Comparison of ENCODE assay signal across 1 cellular context in the genomic region with DNA sequence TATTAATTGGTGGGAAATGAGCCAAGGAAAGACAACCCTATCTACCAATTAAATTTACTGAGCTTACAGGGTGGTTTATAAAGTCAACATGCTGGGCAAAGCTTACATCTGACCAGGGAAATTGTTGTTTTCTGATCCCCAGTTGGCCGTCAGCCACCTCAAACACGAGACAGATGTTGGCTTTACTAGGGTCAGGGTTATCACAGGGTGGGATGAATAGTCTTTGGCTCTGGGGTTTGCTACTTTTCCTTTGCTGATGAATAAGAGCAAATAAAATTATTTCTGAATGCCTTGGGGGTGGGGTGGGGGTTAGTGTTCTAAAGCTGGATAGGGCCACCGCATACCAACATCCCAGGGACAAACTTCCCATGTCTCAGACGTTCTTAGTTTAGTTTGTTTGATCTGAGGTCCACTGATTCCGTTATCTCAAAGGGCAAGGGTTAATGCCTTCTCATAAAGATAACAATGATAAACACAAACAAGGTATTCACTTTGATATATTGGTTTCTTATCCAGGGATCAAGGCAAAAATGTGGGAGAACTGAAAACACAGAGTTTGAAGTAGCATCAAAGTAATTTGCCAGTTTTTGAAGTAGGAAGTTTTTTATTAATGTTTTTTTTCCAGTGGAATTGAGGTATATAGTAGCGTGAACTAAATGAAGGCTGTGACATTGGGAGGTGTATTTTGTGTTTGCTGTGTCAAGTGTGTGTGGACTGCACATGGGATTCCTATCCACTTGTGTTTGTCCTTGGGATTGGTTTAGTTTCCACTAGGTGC.
A peak's percentile ranks its signal among the peaks of the same experiment; 100 is the strongest.
TF ChIP-seq lines count a peak whose summit lies in the region.

No MANE protein-coding gene starts in this region.

TF ChIP-seq in HepG2, 621 proteins besides CTCF, POLR2A, EP300 and RAD21 (continued from another document and continues in another):
- TF ChIP-seq, protein P1, sequence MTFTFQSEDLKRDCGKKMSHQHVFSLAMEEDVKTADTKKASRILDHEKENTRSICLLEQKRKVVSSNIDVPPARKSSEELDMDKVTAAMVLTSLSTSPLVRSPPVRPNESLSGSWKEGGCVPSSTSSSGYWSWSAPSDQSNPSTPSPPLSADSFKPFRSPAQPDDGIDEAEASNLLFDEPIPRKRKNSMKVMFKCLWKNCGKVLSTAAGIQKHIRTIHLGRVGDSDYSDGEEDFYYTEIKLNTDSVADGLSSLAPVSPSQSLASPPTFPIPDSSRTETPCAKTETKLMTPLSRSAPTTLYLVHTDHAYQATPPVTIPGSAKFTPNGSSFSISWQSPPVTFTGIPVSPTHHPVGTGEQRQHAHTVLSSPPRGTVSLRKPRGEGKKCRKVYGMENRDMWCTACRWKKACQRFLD (CRISPR knock-in tag; IDR thresholded peaks at IDR 0.05; ENCODE audit: borderline replicate concordance): no peak
- TF ChIP-seq ZNF777 (CRISPR knock-in tag; IDR thresholded peaks at IDR 0.05): no peak
- TF ChIP-seq ZNF326 (CRISPR knock-in tag; IDR thresholded peaks at IDR 0.05; ENCODE audit: borderline replicate concordance): no peak
- no peak for TF ChIP-seq ZNF329 (CRISPR knock-in tag; IDR thresholded peaks at IDR 0.05; ENCODE audit: low read depth)
- TF ChIP-seq HMG20B (CRISPR knock-in tag; conservative IDR thresholded peaks at IDR 0.05): peak; percentile 92
- peak; percentile 82 for TF ChIP-seq HDAC1 (CRISPR knock-in tag; IDR thresholded peaks at IDR 0.05)
- TF ChIP-seq SMAD9 (CRISPR knock-in tag; IDR thresholded peaks at IDR 0.05): no peak
- TF ChIP-seq ZNF563 (CRISPR knock-in tag; IDR thresholded peaks at IDR 0.05): no peak
- TF ChIP-seq, protein P2, sequence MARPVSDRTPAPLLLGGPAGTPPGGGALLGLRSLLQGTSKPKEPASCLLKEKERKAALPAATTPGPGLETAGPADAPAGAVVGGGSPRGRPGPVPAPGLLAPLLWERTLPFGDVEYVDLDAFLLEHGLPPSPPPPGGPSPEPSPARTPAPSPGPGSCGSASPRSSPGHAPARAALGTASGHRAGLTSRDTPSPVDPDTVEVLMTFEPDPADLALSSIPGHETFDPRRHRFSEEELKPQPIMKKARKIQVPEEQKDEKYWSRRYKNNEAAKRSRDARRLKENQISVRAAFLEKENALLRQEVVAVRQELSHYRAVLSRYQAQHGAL (CRISPR knock-in tag; IDR thresholded peaks at IDR 0.05; ENCODE audit: not compliant biosample characterization): no peak
- TF ChIP-seq HES4 (CRISPR knock-in tag; IDR thresholded peaks at IDR 0.05; ENCODE audit: borderline replicate concordance): no peak
- TF ChIP-seq NCOA2 (CRISPR knock-in tag; IDR thresholded peaks at IDR 0.05): peak; percentile 100
- no peak for TF ChIP-seq CEBPB (IDR thresholded peaks at IDR 0.05; ENCODE audit: borderline replicate concordance, low read depth, low read length)
- no peak for TF ChIP-seq KLF12 (CRISPR knock-in tag; IDR thresholded peaks at IDR 0.05; ENCODE audit: borderline replicate concordance)
- TF ChIP-seq ATM (IDR thresholded peaks at IDR 0.05; ENCODE audit: borderline replicate concordance): no peak
- TF ChIP-seq RFX1 (IDR thresholded peaks at IDR 0.05): no peak
- TF ChIP-seq, protein P3, sequence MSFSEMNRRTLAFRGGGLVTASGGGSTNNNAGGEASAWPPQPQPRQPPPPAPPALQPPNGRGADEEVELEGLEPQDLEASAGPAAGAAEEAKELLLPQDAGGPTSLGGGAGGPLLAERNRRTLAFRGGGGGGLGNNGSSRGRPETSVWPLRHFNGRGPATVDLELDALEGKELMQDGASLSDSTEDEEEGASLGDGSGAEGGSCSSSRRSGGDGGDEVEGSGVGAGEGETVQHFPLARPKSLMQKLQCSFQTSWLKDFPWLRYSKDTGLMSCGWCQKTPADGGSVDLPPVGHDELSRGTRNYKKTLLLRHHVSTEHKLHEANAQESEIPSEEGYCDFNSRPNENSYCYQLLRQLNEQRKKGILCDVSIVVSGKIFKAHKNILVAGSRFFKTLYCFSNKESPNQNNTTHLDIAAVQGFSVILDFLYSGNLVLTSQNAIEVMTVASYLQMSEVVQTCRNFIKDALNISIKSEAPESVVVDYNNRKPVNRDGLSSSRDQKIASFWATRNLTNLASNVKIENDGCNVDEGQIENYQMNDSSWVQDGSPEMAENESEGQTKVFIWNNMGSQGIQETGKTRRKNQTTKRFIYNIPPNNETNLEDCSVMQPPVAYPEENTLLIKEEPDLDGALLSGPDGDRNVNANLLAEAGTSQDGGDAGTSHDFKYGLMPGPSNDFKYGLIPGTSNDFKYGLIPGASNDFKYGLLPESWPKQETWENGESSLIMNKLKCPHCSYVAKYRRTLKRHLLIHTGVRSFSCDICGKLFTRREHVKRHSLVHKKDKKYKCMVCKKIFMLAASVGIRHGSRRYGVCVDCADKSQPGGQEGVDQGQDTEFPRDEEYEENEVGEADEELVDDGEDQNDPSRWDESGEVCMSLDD (CRISPR knock-in tag; IDR thresholded peaks at IDR 0.05; ENCODE audit: borderline replicate concordance): 0 out of 2 replicates have a peak, but pooled peaks have one; percentile 27
- TF ChIP-seq NBN (conservative IDR thresholded peaks at IDR 0.05): no peak
- TF ChIP-seq MEF2D (CRISPR knock-in tag; IDR thresholded peaks at IDR 0.05): 0 out of 2 replicates have a peak, but pooled peaks have one; percentile 61
- peak; percentile 99 for TF ChIP-seq NCOR1 (IDR thresholded peaks at IDR 0.05; ENCODE audit: borderline replicate concordance, low read length)
- TF ChIP-seq, protein P4, sequence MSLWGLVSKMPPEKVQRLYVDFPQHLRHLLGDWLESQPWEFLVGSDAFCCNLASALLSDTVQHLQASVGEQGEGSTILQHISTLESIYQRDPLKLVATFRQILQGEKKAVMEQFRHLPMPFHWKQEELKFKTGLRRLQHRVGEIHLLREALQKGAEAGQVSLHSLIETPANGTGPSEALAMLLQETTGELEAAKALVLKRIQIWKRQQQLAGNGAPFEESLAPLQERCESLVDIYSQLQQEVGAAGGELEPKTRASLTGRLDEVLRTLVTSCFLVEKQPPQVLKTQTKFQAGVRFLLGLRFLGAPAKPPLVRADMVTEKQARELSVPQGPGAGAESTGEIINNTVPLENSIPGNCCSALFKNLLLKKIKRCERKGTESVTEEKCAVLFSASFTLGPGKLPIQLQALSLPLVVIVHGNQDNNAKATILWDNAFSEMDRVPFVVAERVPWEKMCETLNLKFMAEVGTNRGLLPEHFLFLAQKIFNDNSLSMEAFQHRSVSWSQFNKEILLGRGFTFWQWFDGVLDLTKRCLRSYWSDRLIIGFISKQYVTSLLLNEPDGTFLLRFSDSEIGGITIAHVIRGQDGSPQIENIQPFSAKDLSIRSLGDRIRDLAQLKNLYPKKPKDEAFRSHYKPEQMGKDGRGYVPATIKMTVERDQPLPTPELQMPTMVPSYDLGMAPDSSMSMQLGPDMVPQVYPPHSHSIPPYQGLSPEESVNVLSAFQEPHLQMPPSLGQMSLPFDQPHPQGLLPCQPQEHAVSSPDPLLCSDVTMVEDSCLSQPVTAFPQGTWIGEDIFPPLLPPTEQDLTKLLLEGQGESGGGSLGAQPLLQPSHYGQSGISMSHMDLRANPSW (CRISPR knock-in tag; IDR thresholded peaks at IDR 0.05; ENCODE audit: borderline replicate concordance): 0 out of 2 replicates have a peak, but pooled peaks have one; percentile 34
- TF ChIP-seq PHF21A (CRISPR knock-in tag; IDR thresholded peaks at IDR 0.05): peak; percentile 88
- peak; percentile 90 for TF ChIP-seq RXRB (CRISPR knock-in tag; IDR thresholded peaks at IDR 0.05; ENCODE audit: borderline replicate concordance)
- TF ChIP-seq NFE2L2 (IDR thresholded peaks at IDR 0.05; ENCODE audit: low read length): no peak
- TF ChIP-seq NFYB (CRISPR knock-in tag; IDR thresholded peaks at IDR 0.05): no peak
- TF ChIP-seq NFATC3 (CRISPR knock-in tag; IDR thresholded peaks at IDR 0.05): no peak
- 0 out of 2 replicates have a peak, but pooled peaks have one; percentile 4 for TF ChIP-seq REPIN1 (CRISPR knock-in tag; IDR thresholded peaks at IDR 0.05; ENCODE audit: borderline replicate concordance, low read depth)
- TF ChIP-seq, protein P5, sequence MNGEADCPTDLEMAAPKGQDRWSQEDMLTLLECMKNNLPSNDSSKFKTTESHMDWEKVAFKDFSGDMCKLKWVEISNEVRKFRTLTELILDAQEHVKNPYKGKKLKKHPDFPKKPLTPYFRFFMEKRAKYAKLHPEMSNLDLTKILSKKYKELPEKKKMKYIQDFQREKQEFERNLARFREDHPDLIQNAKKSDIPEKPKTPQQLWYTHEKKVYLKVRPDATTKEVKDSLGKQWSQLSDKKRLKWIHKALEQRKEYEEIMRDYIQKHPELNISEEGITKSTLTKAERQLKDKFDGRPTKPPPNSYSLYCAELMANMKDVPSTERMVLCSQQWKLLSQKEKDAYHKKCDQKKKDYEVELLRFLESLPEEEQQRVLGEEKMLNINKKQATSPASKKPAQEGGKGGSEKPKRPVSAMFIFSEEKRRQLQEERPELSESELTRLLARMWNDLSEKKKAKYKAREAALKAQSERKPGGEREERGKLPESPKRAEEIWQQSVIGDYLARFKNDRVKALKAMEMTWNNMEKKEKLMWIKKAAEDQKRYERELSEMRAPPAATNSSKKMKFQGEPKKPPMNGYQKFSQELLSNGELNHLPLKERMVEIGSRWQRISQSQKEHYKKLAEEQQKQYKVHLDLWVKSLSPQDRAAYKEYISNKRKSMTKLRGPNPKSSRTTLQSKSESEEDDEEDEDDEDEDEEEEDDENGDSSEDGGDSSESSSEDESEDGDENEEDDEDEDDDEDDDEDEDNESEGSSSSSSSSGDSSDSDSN (CRISPR knock-in tag; IDR thresholded peaks at IDR 0.05): no peak
- TF ChIP-seq BHLHE40 (IDR thresholded peaks at IDR 0.05; ENCODE audit: low read length): peak; percentile 53
- TF ChIP-seq, protein P6, sequence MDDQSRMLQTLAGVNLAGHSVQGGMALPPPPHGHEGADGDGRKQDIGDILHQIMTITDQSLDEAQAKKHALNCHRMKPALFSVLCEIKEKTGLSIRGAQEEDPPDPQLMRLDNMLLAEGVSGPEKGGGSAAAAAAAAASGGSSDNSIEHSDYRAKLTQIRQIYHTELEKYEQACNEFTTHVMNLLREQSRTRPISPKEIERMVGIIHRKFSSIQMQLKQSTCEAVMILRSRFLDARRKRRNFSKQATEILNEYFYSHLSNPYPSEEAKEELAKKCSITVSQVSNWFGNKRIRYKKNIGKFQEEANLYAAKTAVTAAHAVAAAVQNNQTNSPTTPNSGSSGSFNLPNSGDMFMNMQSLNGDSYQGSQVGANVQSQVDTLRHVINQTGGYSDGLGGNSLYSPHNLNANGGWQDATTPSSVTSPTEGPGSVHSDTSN (CRISPR knock-in tag; IDR thresholded peaks at IDR 0.05; ENCODE audit: borderline replicate concordance): no peak
- TF ChIP-seq RBFOX2 (IDR thresholded peaks at IDR 0.05; ENCODE audit: low read depth, low read length): no peak
- no peak; the same call in 1 of the 2 replicates for TF ChIP-seq ZNF709 (CRISPR knock-in tag; IDR thresholded peaks at IDR 0.05)
- TF ChIP-seq SNRNP70 (IDR thresholded peaks at IDR 0.05; ENCODE audit: low read depth, low read length): no peak
- TF ChIP-seq, protein P7, sequence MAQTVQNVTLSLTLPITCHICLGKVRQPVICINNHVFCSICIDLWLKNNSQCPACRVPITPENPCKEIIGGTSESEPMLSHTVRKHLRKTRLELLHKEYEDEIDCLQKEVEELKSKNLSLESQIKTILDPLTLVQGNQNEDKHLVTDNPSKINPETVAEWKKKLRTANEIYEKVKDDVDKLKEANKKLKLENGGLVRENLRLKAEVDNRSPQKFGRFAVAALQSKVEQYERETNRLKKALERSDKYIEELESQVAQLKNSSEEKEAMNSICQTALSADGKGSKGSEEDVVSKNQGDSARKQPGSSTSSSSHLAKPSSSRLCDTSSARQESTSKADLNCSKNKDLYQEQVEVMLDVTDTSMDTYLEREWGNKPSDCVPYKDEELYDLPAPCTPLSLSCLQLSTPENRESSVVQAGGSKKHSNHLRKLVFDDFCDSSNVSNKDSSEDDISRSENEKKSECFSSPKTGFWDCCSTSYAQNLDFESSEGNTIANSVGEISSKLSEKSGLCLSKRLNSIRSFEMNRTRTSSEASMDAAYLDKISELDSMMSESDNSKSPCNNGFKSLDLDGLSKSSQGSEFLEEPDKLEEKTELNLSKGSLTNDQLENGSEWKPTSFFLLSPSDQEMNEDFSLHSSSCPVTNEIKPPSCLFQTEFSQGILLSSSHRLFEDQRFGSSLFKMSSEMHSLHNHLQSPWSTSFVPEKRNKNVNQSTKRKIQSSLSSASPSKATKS (CRISPR knock-in tag; IDR thresholded peaks at IDR 0.05): peak; percentile 39; the same call in 1 of the 2 replicates
- peak; percentile 90 for TF ChIP-seq MED1 (CRISPR knock-in tag; IDR thresholded peaks at IDR 0.05)
- peak; percentile 95 for TF ChIP-seq GFI1 (CRISPR knock-in tag; IDR thresholded peaks at IDR 0.05; ENCODE audit: borderline replicate concordance)
- TF ChIP-seq ZNF83 (CRISPR knock-in tag; IDR thresholded peaks at IDR 0.05; ENCODE audit: borderline replicate concordance): no peak
- peak; percentile 79; the same call in 1 of the 2 replicates for TF ChIP-seq KDM3A (CRISPR knock-in tag; IDR thresholded peaks at IDR 0.05; ENCODE audit: low read depth)
- TF ChIP-seq ZFX (CRISPR knock-in tag; IDR thresholded peaks at IDR 0.05; ENCODE audit: low read depth): no peak
- TF ChIP-seq, protein P8, sequence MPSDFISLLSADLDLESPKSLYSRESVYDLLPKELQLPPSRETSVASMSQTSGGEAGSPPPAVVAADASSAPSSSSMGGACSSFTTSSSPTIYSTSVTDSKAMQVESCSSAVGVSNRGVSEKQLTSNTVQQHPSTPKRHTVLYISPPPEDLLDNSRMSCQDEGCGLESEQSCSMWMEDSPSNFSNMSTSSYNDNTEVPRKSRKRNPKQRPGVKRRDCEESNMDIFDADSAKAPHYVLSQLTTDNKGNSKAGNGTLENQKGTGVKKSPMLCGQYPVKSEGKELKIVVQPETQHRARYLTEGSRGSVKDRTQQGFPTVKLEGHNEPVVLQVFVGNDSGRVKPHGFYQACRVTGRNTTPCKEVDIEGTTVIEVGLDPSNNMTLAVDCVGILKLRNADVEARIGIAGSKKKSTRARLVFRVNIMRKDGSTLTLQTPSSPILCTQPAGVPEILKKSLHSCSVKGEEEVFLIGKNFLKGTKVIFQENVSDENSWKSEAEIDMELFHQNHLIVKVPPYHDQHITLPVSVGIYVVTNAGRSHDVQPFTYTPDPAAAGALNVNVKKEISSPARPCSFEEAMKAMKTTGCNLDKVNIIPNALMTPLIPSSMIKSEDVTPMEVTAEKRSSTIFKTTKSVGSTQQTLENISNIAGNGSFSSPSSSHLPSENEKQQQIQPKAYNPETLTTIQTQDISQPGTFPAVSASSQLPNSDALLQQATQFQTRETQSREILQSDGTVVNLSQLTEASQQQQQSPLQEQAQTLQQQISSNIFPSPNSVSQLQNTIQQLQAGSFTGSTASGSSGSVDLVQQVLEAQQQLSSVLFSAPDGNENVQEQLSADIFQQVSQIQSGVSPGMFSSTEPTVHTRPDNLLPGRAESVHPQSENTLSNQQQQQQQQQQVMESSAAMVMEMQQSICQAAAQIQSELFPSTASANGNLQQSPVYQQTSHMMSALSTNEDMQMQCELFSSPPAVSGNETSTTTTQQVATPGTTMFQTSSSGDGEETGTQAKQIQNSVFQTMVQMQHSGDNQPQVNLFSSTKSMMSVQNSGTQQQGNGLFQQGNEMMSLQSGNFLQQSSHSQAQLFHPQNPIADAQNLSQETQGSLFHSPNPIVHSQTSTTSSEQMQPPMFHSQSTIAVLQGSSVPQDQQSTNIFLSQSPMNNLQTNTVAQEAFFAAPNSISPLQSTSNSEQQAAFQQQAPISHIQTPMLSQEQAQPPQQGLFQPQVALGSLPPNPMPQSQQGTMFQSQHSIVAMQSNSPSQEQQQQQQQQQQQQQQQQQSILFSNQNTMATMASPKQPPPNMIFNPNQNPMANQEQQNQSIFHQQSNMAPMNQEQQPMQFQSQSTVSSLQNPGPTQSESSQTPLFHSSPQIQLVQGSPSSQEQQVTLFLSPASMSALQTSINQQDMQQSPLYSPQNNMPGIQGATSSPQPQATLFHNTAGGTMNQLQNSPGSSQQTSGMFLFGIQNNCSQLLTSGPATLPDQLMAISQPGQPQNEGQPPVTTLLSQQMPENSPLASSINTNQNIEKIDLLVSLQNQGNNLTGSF (CRISPR knock-in tag; IDR thresholded peaks at IDR 0.05): no peak
- no peak for TF ChIP-seq SMAD1 (CRISPR knock-in tag; IDR thresholded peaks at IDR 0.05; ENCODE audit: borderline replicate concordance, low read depth)
